In the genomic region with DNA sequence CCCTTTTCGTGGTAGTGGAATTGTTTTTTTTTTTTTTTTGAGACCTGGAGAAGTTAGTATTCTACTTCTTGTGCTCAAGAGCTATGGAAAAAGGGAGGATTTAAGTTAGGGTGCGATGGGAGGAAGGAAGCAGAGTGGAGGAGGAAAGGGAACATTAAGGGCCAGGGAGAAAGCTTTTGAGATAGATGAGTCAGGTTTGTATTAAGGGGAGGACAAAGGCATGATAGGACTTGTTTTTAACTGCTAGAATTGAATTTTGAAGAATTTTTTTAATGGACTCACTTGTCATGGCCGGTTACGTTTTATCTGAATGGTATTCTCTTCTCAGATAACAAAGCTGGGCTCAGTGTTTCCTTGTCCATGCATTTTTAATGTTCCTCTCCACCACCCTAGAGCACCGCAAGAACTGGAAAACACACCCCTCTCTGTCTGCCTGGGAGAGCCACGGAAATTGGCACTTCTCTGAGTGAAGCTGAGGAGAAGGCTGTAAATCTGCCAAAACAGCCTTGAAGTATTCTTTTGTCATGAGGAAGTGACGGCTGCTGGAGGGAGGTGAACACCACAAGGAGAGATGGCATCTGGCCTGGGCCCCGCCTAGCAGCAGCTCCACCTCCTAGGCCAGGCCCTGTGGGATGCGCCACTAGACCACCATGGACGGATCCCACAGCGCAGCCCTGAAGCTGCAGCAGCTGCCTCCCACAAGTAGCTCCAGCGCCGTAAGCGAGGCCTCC, we compare ENCODE assay signal across 1 cellular context.
TF ChIP-seq lines count a peak whose summit lies in the region.

No MANE protein-coding gene starts in this region.

TF ChIP-seq in K562, 482 proteins besides CTCF, POLR2A, EP300 and RAD21 (continued from another document and continues in another):
- TF ChIP-seq, protein P1, sequence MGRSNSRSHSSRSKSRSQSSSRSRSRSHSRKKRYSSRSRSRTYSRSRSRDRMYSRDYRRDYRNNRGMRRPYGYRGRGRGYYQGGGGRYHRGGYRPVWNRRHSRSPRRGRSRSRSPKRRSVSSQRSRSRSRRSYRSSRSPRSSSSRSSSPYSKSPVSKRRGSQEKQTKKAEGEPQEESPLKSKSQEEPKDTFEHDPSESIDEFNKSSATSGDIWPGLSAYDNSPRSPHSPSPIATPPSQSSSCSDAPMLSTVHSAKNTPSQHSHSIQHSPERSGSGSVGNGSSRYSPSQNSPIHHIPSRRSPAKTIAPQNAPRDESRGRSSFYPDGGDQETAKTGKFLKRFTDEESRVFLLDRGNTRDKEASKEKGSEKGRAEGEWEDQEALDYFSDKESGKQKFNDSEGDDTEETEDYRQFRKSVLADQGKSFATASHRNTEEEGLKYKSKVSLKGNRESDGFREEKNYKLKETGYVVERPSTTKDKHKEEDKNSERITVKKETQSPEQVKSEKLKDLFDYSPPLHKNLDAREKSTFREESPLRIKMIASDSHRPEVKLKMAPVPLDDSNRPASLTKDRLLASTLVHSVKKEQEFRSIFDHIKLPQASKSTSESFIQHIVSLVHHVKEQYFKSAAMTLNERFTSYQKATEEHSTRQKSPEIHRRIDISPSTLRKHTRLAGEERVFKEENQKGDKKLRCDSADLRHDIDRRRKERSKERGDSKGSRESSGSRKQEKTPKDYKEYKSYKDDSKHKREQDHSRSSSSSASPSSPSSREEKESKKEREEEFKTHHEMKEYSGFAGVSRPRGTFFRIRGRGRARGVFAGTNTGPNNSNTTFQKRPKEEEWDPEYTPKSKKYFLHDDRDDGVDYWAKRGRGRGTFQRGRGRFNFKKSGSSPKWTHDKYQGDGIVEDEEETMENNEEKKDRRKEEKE (IDR thresholded peaks at IDR 0.05; ENCODE audit: borderline replicate concordance in 1 of 2, control insufficient read depth in 1 of 2, low read depth in 2 of 2, low read length in 1 of 2) = no peak
- TF ChIP-seq TAF15 (IDR thresholded peaks at IDR 0.05; ENCODE audit: low read depth, low read length) (no peak), CREB1 (IDR thresholded peaks at IDR 0.05) (0 out of 2 replicates have a peak, but pooled peaks have one; percentile 58), CREB1 (CRISPR knock-in tag; IDR thresholded peaks at IDR 0.05) (0 out of 2 replicates have a peak, but pooled peaks have one; percentile 22), DIDO1 (tag; IDR thresholded peaks at IDR 0.05; ENCODE audit: low read depth) (no peak), SUPT5H (IDR thresholded peaks at IDR 0.05) (no peak), ZNF644 (tag; IDR thresholded peaks at IDR 0.05; ENCODE audit: low read depth) (no peak), LEF1 (IDR thresholded peaks at IDR 0.05) (peak; percentile 67), ETS2 (tag; IDR thresholded peaks at IDR 0.05; ENCODE audit: borderline replicate concordance, poor library complexity, severe bottlenecking) (no peak), NR2C2 (CRISPR knock-in tag; IDR thresholded peaks at IDR 0.05) (no peak), NR2C2 (tag; IDR thresholded peaks at IDR 0.05) (0 out of 2 replicates have a peak, but pooled peaks have one; percentile 12), HDAC1 (IDR thresholded peaks at IDR 0.05) (peak in 1 of 2 experiments; percentile 15; a peak in 1 of 4 replicates), CCAR2 (IDR thresholded peaks at IDR 0.05; ENCODE audit: low read depth, low read length) (no peak), SETDB1 (IDR thresholded peaks at IDR 0.05; ENCODE audit: low read length) (no peak), HDAC6 (IDR thresholded peaks at IDR 0.05; ENCODE audit: low read depth, low read length) (no peak), ELF2 (CRISPR knock-in tag; IDR thresholded peaks at IDR 0.05) (no peak), FOXJ2 (tag; IDR thresholded peaks at IDR 0.05) (no peak), HDAC3 (IDR thresholded peaks at IDR 0.05; ENCODE audit: borderline replicate concordance, partially characterized antibody) (no peak)
- TF ChIP-seq, protein P2, sequence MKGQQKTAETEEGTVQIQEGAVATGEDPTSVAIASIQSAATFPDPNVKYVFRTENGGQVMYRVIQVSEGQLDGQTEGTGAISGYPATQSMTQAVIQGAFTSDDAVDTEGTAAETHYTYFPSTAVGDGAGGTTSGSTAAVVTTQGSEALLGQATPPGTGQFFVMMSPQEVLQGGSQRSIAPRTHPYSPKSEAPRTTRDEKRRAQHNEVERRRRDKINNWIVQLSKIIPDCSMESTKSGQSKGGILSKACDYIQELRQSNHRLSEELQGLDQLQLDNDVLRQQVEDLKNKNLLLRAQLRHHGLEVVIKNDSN (CRISPR knock-in tag; IDR thresholded peaks at IDR 0.05) = 0 out of 2 replicates have a peak, but pooled peaks have one; percentile 30
- TF ChIP-seq, protein P3, sequence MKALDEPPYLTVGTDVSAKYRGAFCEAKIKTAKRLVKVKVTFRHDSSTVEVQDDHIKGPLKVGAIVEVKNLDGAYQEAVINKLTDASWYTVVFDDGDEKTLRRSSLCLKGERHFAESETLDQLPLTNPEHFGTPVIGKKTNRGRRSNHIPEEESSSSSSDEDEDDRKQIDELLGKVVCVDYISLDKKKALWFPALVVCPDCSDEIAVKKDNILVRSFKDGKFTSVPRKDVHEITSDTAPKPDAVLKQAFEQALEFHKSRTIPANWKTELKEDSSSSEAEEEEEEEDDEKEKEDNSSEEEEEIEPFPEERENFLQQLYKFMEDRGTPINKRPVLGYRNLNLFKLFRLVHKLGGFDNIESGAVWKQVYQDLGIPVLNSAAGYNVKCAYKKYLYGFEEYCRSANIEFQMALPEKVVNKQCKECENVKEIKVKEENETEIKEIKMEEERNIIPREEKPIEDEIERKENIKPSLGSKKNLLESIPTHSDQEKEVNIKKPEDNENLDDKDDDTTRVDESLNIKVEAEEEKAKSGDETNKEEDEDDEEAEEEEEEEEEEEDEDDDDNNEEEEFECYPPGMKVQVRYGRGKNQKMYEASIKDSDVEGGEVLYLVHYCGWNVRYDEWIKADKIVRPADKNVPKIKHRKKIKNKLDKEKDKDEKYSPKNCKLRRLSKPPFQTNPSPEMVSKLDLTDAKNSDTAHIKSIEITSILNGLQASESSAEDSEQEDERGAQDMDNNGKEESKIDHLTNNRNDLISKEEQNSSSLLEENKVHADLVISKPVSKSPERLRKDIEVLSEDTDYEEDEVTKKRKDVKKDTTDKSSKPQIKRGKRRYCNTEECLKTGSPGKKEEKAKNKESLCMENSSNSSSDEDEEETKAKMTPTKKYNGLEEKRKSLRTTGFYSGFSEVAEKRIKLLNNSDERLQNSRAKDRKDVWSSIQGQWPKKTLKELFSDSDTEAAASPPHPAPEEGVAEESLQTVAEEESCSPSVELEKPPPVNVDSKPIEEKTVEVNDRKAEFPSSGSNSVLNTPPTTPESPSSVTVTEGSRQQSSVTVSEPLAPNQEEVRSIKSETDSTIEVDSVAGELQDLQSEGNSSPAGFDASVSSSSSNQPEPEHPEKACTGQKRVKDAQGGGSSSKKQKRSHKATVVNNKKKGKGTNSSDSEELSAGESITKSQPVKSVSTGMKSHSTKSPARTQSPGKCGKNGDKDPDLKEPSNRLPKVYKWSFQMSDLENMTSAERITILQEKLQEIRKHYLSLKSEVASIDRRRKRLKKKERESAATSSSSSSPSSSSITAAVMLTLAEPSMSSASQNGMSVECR (CRISPR knock-in tag; IDR thresholded peaks at IDR 0.05) = no peak
- TF ChIP-seq, protein P4, sequence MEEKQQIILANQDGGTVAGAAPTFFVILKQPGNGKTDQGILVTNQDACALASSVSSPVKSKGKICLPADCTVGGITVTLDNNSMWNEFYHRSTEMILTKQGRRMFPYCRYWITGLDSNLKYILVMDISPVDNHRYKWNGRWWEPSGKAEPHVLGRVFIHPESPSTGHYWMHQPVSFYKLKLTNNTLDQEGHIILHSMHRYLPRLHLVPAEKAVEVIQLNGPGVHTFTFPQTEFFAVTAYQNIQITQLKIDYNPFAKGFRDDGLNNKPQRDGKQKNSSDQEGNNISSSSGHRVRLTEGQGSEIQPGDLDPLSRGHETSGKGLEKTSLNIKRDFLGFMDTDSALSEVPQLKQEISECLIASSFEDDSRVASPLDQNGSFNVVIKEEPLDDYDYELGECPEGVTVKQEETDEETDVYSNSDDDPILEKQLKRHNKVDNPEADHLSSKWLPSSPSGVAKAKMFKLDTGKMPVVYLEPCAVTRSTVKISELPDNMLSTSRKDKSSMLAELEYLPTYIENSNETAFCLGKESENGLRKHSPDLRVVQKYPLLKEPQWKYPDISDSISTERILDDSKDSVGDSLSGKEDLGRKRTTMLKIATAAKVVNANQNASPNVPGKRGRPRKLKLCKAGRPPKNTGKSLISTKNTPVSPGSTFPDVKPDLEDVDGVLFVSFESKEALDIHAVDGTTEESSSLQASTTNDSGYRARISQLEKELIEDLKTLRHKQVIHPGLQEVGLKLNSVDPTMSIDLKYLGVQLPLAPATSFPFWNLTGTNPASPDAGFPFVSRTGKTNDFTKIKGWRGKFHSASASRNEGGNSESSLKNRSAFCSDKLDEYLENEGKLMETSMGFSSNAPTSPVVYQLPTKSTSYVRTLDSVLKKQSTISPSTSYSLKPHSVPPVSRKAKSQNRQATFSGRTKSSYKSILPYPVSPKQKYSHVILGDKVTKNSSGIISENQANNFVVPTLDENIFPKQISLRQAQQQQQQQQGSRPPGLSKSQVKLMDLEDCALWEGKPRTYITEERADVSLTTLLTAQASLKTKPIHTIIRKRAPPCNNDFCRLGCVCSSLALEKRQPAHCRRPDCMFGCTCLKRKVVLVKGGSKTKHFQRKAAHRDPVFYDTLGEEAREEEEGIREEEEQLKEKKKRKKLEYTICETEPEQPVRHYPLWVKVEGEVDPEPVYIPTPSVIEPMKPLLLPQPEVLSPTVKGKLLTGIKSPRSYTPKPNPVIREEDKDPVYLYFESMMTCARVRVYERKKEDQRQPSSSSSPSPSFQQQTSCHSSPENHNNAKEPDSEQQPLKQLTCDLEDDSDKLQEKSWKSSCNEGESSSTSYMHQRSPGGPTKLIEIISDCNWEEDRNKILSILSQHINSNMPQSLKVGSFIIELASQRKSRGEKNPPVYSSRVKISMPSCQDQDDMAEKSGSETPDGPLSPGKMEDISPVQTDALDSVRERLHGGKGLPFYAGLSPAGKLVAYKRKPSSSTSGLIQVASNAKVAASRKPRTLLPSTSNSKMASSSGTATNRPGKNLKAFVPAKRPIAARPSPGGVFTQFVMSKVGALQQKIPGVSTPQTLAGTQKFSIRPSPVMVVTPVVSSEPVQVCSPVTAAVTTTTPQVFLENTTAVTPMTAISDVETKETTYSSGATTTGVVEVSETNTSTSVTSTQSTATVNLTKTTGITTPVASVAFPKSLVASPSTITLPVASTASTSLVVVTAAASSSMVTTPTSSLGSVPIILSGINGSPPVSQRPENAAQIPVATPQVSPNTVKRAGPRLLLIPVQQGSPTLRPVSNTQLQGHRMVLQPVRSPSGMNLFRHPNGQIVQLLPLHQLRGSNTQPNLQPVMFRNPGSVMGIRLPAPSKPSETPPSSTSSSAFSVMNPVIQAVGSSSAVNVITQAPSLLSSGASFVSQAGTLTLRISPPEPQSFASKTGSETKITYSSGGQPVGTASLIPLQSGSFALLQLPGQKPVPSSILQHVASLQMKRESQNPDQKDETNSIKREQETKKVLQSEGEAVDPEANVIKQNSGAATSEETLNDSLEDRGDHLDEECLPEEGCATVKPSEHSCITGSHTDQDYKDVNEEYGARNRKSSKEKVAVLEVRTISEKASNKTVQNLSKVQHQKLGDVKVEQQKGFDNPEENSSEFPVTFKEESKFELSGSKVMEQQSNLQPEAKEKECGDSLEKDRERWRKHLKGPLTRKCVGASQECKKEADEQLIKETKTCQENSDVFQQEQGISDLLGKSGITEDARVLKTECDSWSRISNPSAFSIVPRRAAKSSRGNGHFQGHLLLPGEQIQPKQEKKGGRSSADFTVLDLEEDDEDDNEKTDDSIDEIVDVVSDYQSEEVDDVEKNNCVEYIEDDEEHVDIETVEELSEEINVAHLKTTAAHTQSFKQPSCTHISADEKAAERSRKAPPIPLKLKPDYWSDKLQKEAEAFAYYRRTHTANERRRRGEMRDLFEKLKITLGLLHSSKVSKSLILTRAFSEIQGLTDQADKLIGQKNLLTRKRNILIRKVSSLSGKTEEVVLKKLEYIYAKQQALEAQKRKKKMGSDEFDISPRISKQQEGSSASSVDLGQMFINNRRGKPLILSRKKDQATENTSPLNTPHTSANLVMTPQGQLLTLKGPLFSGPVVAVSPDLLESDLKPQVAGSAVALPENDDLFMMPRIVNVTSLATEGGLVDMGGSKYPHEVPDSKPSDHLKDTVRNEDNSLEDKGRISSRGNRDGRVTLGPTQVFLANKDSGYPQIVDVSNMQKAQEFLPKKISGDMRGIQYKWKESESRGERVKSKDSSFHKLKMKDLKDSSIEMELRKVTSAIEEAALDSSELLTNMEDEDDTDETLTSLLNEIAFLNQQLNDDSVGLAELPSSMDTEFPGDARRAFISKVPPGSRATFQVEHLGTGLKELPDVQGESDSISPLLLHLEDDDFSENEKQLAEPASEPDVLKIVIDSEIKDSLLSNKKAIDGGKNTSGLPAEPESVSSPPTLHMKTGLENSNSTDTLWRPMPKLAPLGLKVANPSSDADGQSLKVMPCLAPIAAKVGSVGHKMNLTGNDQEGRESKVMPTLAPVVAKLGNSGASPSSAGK (IDR thresholded peaks at IDR 0.05) = no peak
- TF ChIP-seq, protein P5, sequence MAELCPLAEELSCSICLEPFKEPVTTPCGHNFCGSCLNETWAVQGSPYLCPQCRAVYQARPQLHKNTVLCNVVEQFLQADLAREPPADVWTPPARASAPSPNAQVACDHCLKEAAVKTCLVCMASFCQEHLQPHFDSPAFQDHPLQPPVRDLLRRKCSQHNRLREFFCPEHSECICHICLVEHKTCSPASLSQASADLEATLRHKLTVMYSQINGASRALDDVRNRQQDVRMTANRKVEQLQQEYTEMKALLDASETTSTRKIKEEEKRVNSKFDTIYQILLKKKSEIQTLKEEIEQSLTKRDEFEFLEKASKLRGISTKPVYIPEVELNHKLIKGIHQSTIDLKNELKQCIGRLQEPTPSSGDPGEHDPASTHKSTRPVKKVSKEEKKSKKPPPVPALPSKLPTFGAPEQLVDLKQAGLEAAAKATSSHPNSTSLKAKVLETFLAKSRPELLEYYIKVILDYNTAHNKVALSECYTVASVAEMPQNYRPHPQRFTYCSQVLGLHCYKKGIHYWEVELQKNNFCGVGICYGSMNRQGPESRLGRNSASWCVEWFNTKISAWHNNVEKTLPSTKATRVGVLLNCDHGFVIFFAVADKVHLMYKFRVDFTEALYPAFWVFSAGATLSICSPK (IDR thresholded peaks at IDR 0.05; ENCODE audit: borderline replicate concordance) = no peak
- TF ChIP-seq, protein P6, sequence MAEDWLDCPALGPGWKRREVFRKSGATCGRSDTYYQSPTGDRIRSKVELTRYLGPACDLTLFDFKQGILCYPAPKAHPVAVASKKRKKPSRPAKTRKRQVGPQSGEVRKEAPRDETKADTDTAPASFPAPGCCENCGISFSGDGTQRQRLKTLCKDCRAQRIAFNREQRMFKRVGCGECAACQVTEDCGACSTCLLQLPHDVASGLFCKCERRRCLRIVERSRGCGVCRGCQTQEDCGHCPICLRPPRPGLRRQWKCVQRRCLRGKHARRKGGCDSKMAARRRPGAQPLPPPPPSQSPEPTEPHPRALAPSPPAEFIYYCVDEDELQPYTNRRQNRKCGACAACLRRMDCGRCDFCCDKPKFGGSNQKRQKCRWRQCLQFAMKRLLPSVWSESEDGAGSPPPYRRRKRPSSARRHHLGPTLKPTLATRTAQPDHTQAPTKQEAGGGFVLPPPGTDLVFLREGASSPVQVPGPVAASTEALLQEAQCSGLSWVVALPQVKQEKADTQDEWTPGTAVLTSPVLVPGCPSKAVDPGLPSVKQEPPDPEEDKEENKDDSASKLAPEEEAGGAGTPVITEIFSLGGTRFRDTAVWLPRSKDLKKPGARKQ (CRISPR knock-in tag; IDR thresholded peaks at IDR 0.05) = no peak
- TF ChIP-seq, protein P7, sequence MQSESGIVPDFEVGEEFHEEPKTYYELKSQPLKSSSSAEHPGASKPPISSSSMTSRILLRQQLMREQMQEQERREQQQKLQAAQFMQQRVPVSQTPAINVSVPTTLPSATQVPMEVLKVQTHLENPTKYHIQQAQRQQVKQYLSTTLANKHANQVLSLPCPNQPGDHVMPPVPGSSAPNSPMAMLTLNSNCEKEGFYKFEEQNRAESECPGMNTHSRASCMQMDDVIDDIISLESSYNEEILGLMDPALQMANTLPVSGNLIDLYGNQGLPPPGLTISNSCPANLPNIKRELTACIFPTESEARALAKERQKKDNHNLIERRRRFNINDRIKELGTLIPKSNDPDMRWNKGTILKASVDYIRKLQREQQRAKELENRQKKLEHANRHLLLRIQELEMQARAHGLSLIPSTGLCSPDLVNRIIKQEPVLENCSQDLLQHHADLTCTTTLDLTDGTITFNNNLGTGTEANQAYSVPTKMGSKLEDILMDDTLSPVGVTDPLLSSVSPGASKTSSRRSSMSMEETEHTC (IDR thresholded peaks at IDR 0.05) = peak; percentile 44; the same call in 1 of the 2 replicates
